ENCODE assay signal across 1 cellular context in the genomic region with DNA sequence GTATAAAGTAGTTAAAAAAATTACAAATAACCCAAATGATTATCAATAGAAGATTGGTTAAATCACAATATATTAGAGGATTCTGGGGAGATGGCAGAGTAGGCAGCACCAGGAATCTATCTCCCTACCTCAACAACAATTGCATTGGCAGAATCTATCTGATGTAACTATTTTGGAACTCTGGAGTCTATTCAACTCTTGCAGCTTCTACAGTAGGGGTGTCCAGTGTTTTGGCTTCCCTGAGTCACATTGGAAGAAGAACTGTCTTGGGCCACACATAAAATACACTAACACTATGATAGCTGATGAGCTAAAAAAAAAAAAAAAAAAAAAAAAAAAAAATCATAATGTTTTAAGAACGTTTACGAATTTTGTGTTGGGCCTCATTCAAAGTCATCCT.
TF ChIP-seq lines count a peak whose summit lies in the region.

No MANE protein-coding gene starts in this region.

TF ChIP-seq in IMR-90, 13 proteins besides CTCF, POLR2A, EP300 and RAD21:
- no peak for TF ChIP-seq MAZ (IDR thresholded peaks at IDR 0.05; ENCODE audit: borderline replicate concordance, low read depth, low read length)
- TF ChIP-seq MXI1 (IDR thresholded peaks at IDR 0.05; ENCODE audit: borderline replicate concordance, low read depth, low read length) = no peak
- TF ChIP-seq, protein P1, sequence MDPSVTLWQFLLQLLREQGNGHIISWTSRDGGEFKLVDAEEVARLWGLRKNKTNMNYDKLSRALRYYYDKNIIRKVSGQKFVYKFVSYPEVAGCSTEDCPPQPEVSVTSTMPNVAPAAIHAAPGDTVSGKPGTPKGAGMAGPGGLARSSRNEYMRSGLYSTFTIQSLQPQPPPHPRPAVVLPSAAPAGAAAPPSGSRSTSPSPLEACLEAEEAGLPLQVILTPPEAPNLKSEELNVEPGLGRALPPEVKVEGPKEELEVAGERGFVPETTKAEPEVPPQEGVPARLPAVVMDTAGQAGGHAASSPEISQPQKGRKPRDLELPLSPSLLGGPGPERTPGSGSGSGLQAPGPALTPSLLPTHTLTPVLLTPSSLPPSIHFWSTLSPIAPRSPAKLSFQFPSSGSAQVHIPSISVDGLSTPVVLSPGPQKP (IDR thresholded peaks at IDR 0.05; ENCODE audit: borderline replicate concordance, low read depth, low read length) = no peak
- TF ChIP-seq CHD1 (IDR thresholded peaks at IDR 0.05; ENCODE audit: low read depth, low read length) = no peak
- TF ChIP-seq NFE2L2 (IDR thresholded peaks at IDR 0.05; ENCODE audit: low read depth, low read length) = no peak
- no peak for TF ChIP-seq SMC3 (IDR thresholded peaks at IDR 0.05; ENCODE audit: low read depth, low read length)
- no peak for TF ChIP-seq MAFK (IDR thresholded peaks at IDR 0.05; ENCODE audit: low read depth, low read length)
- no peak for TF ChIP-seq RFX5 (IDR thresholded peaks at IDR 0.05; ENCODE audit: low read depth, low read length)
- no peak for TF ChIP-seq RCOR1 (IDR thresholded peaks at IDR 0.05; ENCODE audit: insufficient replicate concordance, low read length)
- no peak for TF ChIP-seq CEBPB (IDR thresholded peaks at IDR 0.05; ENCODE audit: low read depth, low read length)
- TF ChIP-seq, protein P2, sequence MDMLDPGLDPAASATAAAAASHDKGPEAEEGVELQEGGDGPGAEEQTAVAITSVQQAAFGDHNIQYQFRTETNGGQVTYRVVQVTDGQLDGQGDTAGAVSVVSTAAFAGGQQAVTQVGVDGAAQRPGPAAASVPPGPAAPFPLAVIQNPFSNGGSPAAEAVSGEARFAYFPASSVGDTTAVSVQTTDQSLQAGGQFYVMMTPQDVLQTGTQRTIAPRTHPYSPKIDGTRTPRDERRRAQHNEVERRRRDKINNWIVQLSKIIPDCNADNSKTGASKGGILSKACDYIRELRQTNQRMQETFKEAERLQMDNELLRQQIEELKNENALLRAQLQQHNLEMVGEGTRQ (IDR thresholded peaks at IDR 0.05; ENCODE audit: low read depth, low read length) = no peak
- TF ChIP-seq BHLHE40 (IDR thresholded peaks at IDR 0.05; ENCODE audit: low read depth, low read length) = no peak
- no peak for TF ChIP-seq FOS (IDR thresholded peaks at IDR 0.05; ENCODE audit: low read depth, low read length)
